In genomic region chr1:40449684-40450490, GRCh38 we compare ENCODE assay signal across 8 cellular contexts. TPM values are rescaled to one million over a fixed set of nuclear protein-coding genes. Genes with fewer than 3 reads are reported as not detected.
DNase-seq lines count a peak whose midpoint lies in the region; ATAC-seq, FAIRE-seq and TF ChIP-seq lines count a peak whose summit lies in the region.

TSS of gene ZFP69B (plus strand) at chr1:40450476. CDS start at chr1:40450962, 486 bp downstream.

- peak within 1 kb of the TSS; percentile 28 to 57 for H3K27ac ChIP-seq in kidney (ENCODE audit: low read depth in 2 of 2, low read length in 2 of 2)

- DNase-seq in AG09309 (ENCODE audit: low read depth) (peak; percentile 54), NCI-H345 (lab: John Stamatoyannopoulos, UW) (peak; percentile 93), cerebellar cortex (ENCODE audit: low spot score) (peak; percentile 81), kidney (peak; percentile 95)
- peak; percentile 82 to 88 (median 84) for DNase-seq in stimulated activated CD4-positive, alpha-beta T cell treated with anti-CD3 and anti-CD28 coated beads, Interleukin-12 subunit alpha, Interleukin-12 subunit beta, amount 100 ng/mL, for 48 hours (ENCODE audit: low read depth in 2 of 3, low spot score in 1 of 3)

- no peak for TF ChIP-seq CTCF in AG09309 (IDR thresholded peaks at IDR 0.05; ENCODE audit: control insufficient read depth, insufficient read depth, low read depth, low read length, missing control alignments)
- no peak for TF ChIP-seq CTCF in kidney (IDR thresholded peaks at IDR 0.05; ENCODE audit: borderline replicate concordance, extremely low read depth, insufficient read depth)

- H3K4me3 ChIP-seq in AG09309 (ENCODE audit: control insufficient read depth, low read depth, low read length) (peak within 1 kb of the TSS; percentile 84), kidney (ENCODE audit: low read length in 2 of 2) (peak within 1 kb of the TSS; percentile 86 to 92)

- peak within 1 kb of the TSS; percentile 84 to 91 for H3K9ac ChIP-seq in kidney (ENCODE audit: low read length in 2 of 2)

- H3K9me3 ChIP-seq in kidney (ENCODE audit: control insufficient read depth in 1 of 2, low read length in 2 of 2) = no peaks in the 10 kb centered on the region

- peak; percentile 75 for TF ChIP-seq POLR2A in GM18951 (IDR thresholded peaks at IDR 0.05; ENCODE audit: extremely low read depth, insufficient read depth, insufficient read length)

- intact Hi-C loops in kidney (cut with DNase I) = no loop called here

- ATAC-seq in HG03196 (IDR thresholded peaks at IDR 0.05; ENCODE audit: unreplicated experiment) = peak; percentile 85
- peak; percentile 71 to 72 for ATAC-seq in activated CD4-positive, CD25-positive, alpha-beta regulatory T cell treated with anti-CD3 and anti-CD28 coated beads, Interleukin-2, amount 50 U/mL, for 24 hours

- peaks cover 0 to 6% of the 10 kb centered on the region in 2 donors for H3K4me1 ChIP-seq in kidney (ENCODE audit: control insufficient read depth in 1 of 2, insufficient read depth in 1 of 2, low read depth in 1 of 2, low read length in 2 of 2)

- in situ Hi-C loops in GM18951 (cut with MboI; ENCODE audit: low sequenced_read_pairs, unreplicated experiment) = loop anchor here (10.0 kb wide), 1 partner anchor 55 kb away; the partner anchor contains the start of gene EXO5

- H3K36me3 ChIP-seq in kidney (ENCODE audit: control insufficient read depth in 1 of 2, insufficient read depth in 2 of 2, low read length in 2 of 2) = no peaks in the 10 kb centered on the region

- no peak for FAIRE-seq in kidney (lab: Jason Lieb, UNC)

RNA-seq across cellular contexts. Expression of gene ZFP69B, which starts in this region (rescaled TPM):
- 2.1 TPM for total RNA-seq in kidney
- 0.62 TPM for polyA plus RNA-seq in kidney (ENCODE audit: insufficient read depth, low read depth, low replicate concordance)

Comparison
In these comparisons a context has a peak if more than half of its experiments do, and no peak if none do; other contexts are left out.
1. Peak in every context shown above with its lines: DNase-seq, ATAC-seq, H3K4me3 ChIP-seq and H3K27ac ChIP-seq.